19 cellular contexts compared by ENCODE assay signal in the genomic region with DNA sequence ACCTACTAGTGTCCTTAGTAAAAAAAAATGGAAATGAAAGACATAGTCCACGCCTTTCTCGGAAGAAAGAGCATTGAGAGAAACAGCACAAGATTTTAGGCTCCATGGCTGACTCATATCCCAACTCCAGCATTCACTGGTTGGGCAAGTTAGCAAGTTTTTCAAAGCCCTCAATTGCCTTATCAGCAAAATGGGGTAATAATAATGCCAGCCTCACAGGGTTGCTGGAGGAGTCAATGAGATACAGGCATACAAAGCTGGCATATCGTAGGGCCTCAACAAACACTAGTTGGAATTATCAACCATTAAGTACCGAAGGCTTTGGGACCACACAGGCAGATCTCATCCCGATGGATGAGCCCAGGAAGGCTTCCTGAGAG. TPM values are rescaled to one million over a fixed set of nuclear protein-coding genes. Genes with fewer than 3 reads are reported as not detected.
A peak's percentile ranks its signal among the peaks of the same experiment; 100 is the strongest.
DNase-seq lines count a peak whose midpoint lies in the region; ATAC-seq, FAIRE-seq and TF ChIP-seq lines count a peak whose summit lies in the region.
"Had no signal": no experiment of that assay in that cellular context is flagged by ENCODE, and none has a peak within 500 bp of the region (broad histone marks: within the 10 kb centered on the region; RNA-seq: fewer than 3 reads in every experiment).

No MANE protein-coding gene starts in this region.

- no peak overlapping the region for H4K8ac ChIP-seq in IMR-90 (ENCODE audit: low read depth in 2 of 2, low read length in 2 of 2)
- H4K8ac ChIP-seq in H1 (ENCODE audit: extremely low read depth, insufficient read depth, low read length), result no peak overlapping the region

- H3K23me2 ChIP-seq in H1 (ENCODE audit: low read depth, low read length), result peaks cover 16% of the 10 kb centered on the region; the same call in 1 of the 2 replicates

- H2AK5ac ChIP-seq in IMR-90 (ENCODE audit: low read depth, low read length), result peak overlapping the region; percentile 8; the same call in 1 of the 2 replicates
- H2AK5ac ChIP-seq in H1 (ENCODE audit: low read depth, low read length), result peak overlapping the region; percentile 90; the same call in 1 of the 2 replicates

- dilution Hi-C loops in IMR-90 (cut with HindIII; ENCODE audit: low sequenced_read_pairs, unreplicated experiment), result no loop called here

- H3K14ac ChIP-seq in IMR-90 (replicated peaks; ENCODE audit: low read depth, low read length) (no peak overlapping the region), H1 (ENCODE audit: insufficient read length) (no peak overlapping the region)

- H3K4me2 ChIP-seq in A549 (no peak overlapping the region), IMR-90 (ENCODE audit: low read depth, low read length) (no peak overlapping the region), H1 (ENCODE audit: insufficient read depth in 1 of 2, low read depth in 2 of 2, low read length in 2 of 2) (no peak overlapping the region)
- H3K4me2 ChIP-seq: GM23338 had no signal

- peaks cover 47 to 78% of the 10 kb centered on the region in 2 experiments for H3K79me1 ChIP-seq in IMR-90 (ENCODE audit: low read depth in 1 of 2, low read length in 2 of 2)
- no peaks in the 10 kb centered on the region for H3K79me1 ChIP-seq in H1 (ENCODE audit: low read depth, low read length)

- no peaks in the 10 kb centered on the region for H3K36me3 ChIP-seq in IMR-90 (ENCODE audit: control insufficient read depth, insufficient read depth, low read length)
- peaks cover 0 to 5% (median 0%) of the 10 kb centered on the region in 4 experiments; a peak in 1 of 8 replicates for H3K36me3 ChIP-seq in H1 (ENCODE audit: control insufficient read depth in 2 of 4, insufficient read depth in 4 of 4, low read length in 3 of 4)
- no peaks in the 10 kb centered on the region for H3K36me3 ChIP-seq in subcutaneous abdominal adipose tissue (ENCODE audit: control insufficient read depth in 5 of 5, insufficient read depth in 5 of 5, low read length in 5 of 5)
- H3K36me3 ChIP-seq: HAP-1 had no signal

- H3K27ac ChIP-seq in A549, result no peak overlapping the region
- no peak overlapping the region for H3K27ac ChIP-seq in IMR-90 (ENCODE audit: insufficient read depth, low read length)
- no peak overlapping the region for H3K27ac ChIP-seq in H1 (ENCODE audit: low read depth, low read length)
- H3K27ac ChIP-seq in subcutaneous abdominal adipose tissue (ENCODE audit: low read depth, low read length), result peak overlapping the region; percentile 3

- H3K4me1 ChIP-seq in A549 (peaks cover 7% of the 10 kb centered on the region; the same call in 2 of the 3 replicates), IMR-90 (ENCODE audit: control insufficient read depth, insufficient read depth, low read length) (peaks cover 9% of the 10 kb centered on the region), H1 (replicated peaks in 1 of 4; ENCODE audit: control insufficient read depth in 3 of 4, insufficient read depth in 4 of 4, low read length in 3 of 4) (peaks cover 0 to 7% (median 3%) of the 10 kb centered on the region in 4 experiments; a peak in 6 of 7 replicates), subcutaneous abdominal adipose tissue (ENCODE audit: control insufficient read depth in 5 of 5, insufficient read depth in 5 of 5, low read length in 5 of 5) (peaks cover 0 to 69% (median 46%) of the 10 kb centered on the region in 5 donors)
- H3K4me1 ChIP-seq: HAP-1 had no signal

- H2BK12ac ChIP-seq in H1 (ENCODE audit: low read depth, low read length), result no peak overlapping the region

- intact Hi-C loops in IMR-90 (cut with micrococcal nuclease), result no loop called here

- H3K56ac ChIP-seq in IMR-90 (ENCODE audit: extremely low read depth, insufficient read depth, low read length), result no peak overlapping the region
- no peak overlapping the region for H3K56ac ChIP-seq in H1 (replicated peaks; ENCODE audit: insufficient read length, low read depth, low read length)

- H3K9ac ChIP-seq in IMR-90 (ENCODE audit: low read depth, low read length) (no peak overlapping the region), H1 (replicated peaks in 1 of 4; ENCODE audit: extremely low read depth in 1 of 4, low read depth in 3 of 4, low read length in 3 of 4) (no peak overlapping the region), subcutaneous abdominal adipose tissue (ENCODE audit: low read length in 5 of 5) (no peak overlapping the region)

- TF ChIP-seq CTCF in A549 (IDR thresholded peaks at IDR 0.05) (no peak), IMR-90 (conservative IDR thresholded peaks at IDR 0.05; ENCODE audit: low read depth, low read length) (no peak), H1 (IDR thresholded peaks at IDR 0.05; ENCODE audit: control extremely low read depth in 1 of 3, insufficient read depth in 1 of 3, low read depth in 1 of 3, low read length in 3 of 3) (no peak), D721Med (IDR thresholded peaks at IDR 0.05; ENCODE audit: insufficient read depth, missing control alignments) (no peak)

- H3K23ac ChIP-seq in IMR-90 (ENCODE audit: low read depth, low read length) (peak overlapping the region; percentile 8; the same call in 1 of the 2 replicates), H1 (ENCODE audit: insufficient read length) (no peak overlapping the region)

- no peaks in the 10 kb centered on the region for H3K27me3 ChIP-seq in IMR-90 (ENCODE audit: control insufficient read depth, insufficient read depth, low read length)
- peaks cover 14 to 37% (median 31%) of the 10 kb centered on the region in 4 experiments for H3K27me3 ChIP-seq in H1 (replicated peaks in 1 of 4; ENCODE audit: control insufficient read depth in 3 of 4, extremely low read depth in 1 of 4, insufficient read depth in 3 of 4, low read length in 3 of 4)
- peaks cover 0 to 12% (median 2%) of the 10 kb centered on the region in 5 donors for H3K27me3 ChIP-seq in subcutaneous abdominal adipose tissue (ENCODE audit: control insufficient read depth in 5 of 5, insufficient read depth in 4 of 5, low read length in 5 of 5)

- H4K20me1 ChIP-seq in IMR-90 (ENCODE audit: insufficient read depth, low read length), result peaks cover 6% of the 10 kb centered on the region
- peaks cover 2 to 6% of the 10 kb centered on the region in 2 experiments for H4K20me1 ChIP-seq in H1 (replicated peaks in 1 of 2; ENCODE audit: control insufficient read depth in 1 of 2, insufficient read depth in 2 of 2, low read length in 2 of 2)

- H2BK15ac ChIP-seq in IMR-90 (ENCODE audit: low read depth, low read length), result no peak overlapping the region
- no peak overlapping the region for H2BK15ac ChIP-seq in H1 (ENCODE audit: low read length)

- no peak for TF ChIP-seq EP300 in A549 (IDR thresholded peaks at IDR 0.05)
- no peak for TF ChIP-seq EP300 in H1 (IDR thresholded peaks at IDR 0.05; ENCODE audit: borderline replicate concordance in 1 of 2, low read depth in 2 of 2, low read length in 2 of 2)

- CTCF ChIA-PET in A549 (lab: Yijun Ruan, JAX), result interaction anchor here (0.9 kb wide), 1 partner anchor 18 kb away, joined by 5 read pairs; no protein-coding TSS in a partner anchor
- CTCF ChIA-PET in IMR-90 (lab: Yijun Ruan, JAX), result interaction anchor here (1.5 kb wide), 1 partner anchor 14 kb away, joined by 5 read pairs; no protein-coding TSS in a partner anchor
- CTCF ChIA-PET in H1 (lab: Charles Lee; ENCODE audit: partially characterized antibody), result interaction anchor here (0.9 to 2.5 kb wide), 9 partner anchors 8 to 111 kb away, joined by 3 to 14 read pairs (median 5); no protein-coding TSS in a partner anchor

- H3K4me3 ChIP-seq in A549 (no peak overlapping the region), IMR-90 (ENCODE audit: insufficient read depth, low read depth, low read length) (no peak overlapping the region), H1 (ENCODE audit: extremely low read depth in 1 of 4, insufficient read depth in 2 of 4, low read depth in 3 of 4, low read length in 4 of 4) (no peak overlapping the region), subcutaneous abdominal adipose tissue (ENCODE audit: low read depth in 1 of 5, low read length in 5 of 5) (no peak overlapping the region)
- H3K4me3 ChIP-seq: GM12878, GM23338, HAP-1 had no signal

- no peak overlapping the region for H2AFZ ChIP-seq in IMR-90 (replicated peaks; ENCODE audit: low read length, poor library complexity)
- H2AFZ ChIP-seq in H1 (ENCODE audit: low read length), result no peak overlapping the region
- H2AFZ ChIP-seq: GM23338 had no signal

- H3K9me1 ChIP-seq in IMR-90 (ENCODE audit: insufficient read depth, low read length), result peaks cover 15% of the 10 kb centered on the region

- H2BK20ac ChIP-seq in IMR-90 (ENCODE audit: low read depth, low read length) (no peak overlapping the region), H1 (ENCODE audit: low read length) (no peak overlapping the region)

- FAIRE-seq in A549 (lab: Jason Lieb, UNC) (no peak), H1 (lab: Jason Lieb, UNC) (no peak), D721Med (lab: Jason Lieb, UNC) (no peak)
- FAIRE-seq: GM12878, H54 had no signal

- WGBS in A549 (ENCODE audit: missing lambda C conversion rate), result 90% methylated on average over 5 of the region's 5 CpGs
- 100% methylated on average over 1 of the region's 5 CpGs; no CpG with 5 or more reads in 1 of the 2 experiments for WGBS in IMR-90 (ENCODE audit: extremely low coverage in 2 of 2, insufficient read length in 1 of 2), 2 experiments
- WGBS in H1 (ENCODE audit: extremely low coverage in 1 of 2, insufficient coverage in 1 of 2, insufficient read length in 1 of 2, insufficient replicate concordance in 2 of 2, low coverage in 1 of 2, low lambda C conversion rate in 2 of 2, missing lambda C conversion rate in 1 of 2), 2 experiments, result 95% methylated on average over 5 of the region's 5 CpGs; no CpG with 5 or more reads in 1 of the 2 experiments

- H4K91ac ChIP-seq in IMR-90 (ENCODE audit: insufficient read depth, low read depth, low read length), result no peak overlapping the region; the same call in 1 of the 2 replicates
- no peak overlapping the region for H4K91ac ChIP-seq in H1 (replicated peaks; ENCODE audit: insufficient read length, low read length)

- no peak overlapping the region for H3K18ac ChIP-seq in IMR-90 (ENCODE audit: low read depth, low read length)
- H3K18ac ChIP-seq in H1 (ENCODE audit: extremely low read depth, low read length), result no peak overlapping the region

- no peak overlapping the region for H2BK5ac ChIP-seq in IMR-90 (ENCODE audit: low read depth, low read length, poor library complexity, severe bottlenecking)
- no peak overlapping the region for H2BK5ac ChIP-seq in H1 (ENCODE audit: low read depth, low read length)

- H3K9me3 ChIP-seq in A549 (no peaks in the 10 kb centered on the region), IMR-90 (ENCODE audit: control insufficient read depth, insufficient read depth, low read length) (no peaks in the 10 kb centered on the region), H1 (ENCODE audit: insufficient read depth in 2 of 2, low read depth in 1 of 2, low read length in 1 of 2) (no peaks in the 10 kb centered on the region), subcutaneous abdominal adipose tissue (ENCODE audit: control insufficient read depth in 5 of 5, low read length in 5 of 5) (no peaks in the 10 kb centered on the region)
- H3K9me3 ChIP-seq: HAP-1 had no signal

- H2BK120ac ChIP-seq in IMR-90 (ENCODE audit: low read depth, low read length), result no peak overlapping the region
- no peak overlapping the region for H2BK120ac ChIP-seq in H1 (replicated peaks; ENCODE audit: low read depth, low read length)

- POLR2A ChIA-PET in A549 (lab: Yijun Ruan, JAX) (no interaction called here), IMR-90 (lab: Charles Lee; ENCODE audit: unreplicated experiment) (no interaction called here), H1 (lab: Charles Lee; ENCODE audit: partially characterized antibody) (no interaction called here)

- H3K79me2 ChIP-seq in H1 (ENCODE audit: control insufficient read depth in 1 of 2, insufficient read depth in 2 of 2, low read length in 2 of 2), result no peaks in the 10 kb centered on the region

- H2AK9ac ChIP-seq in IMR-90 (replicated peaks; ENCODE audit: low read depth, low read length, poor library complexity), result peak overlapping the region; percentile 47

- DNase-seq in A549 (ENCODE audit: low read depth in 1 of 2, low spot score in 1 of 2) (no peak), IMR-90 (no peak), H1 (ENCODE audit: low read depth in 1 of 2, low spot score in 2 of 2) (no peak), D721Med (ENCODE audit: insufficient read length, low spot score) (no peak)
- no peak for DNase-seq in activated CD4-positive, alpha-beta T cell treated with anti-CD3 and anti-CD28 coated beads, Interleukin-2, amount 50 U/mL, for 1 hour
- DNase-seq: 8988T; Calu3; CD4-positive, alpha-beta memory T cell; COR-L47; DMS153; DMS79; EL; GDM1 had no signal

- BruUV-seq in IMR-90 (replicated peaks; lab: Mats Ljungman, UMichigan), result no TSS peak

- no peak overlapping the region for H3K4ac ChIP-seq in IMR-90 (ENCODE audit: low read depth, low read length)
- H3K4ac ChIP-seq in H1 (replicated peaks; ENCODE audit: insufficient read length, low read depth, low read length), result no peak overlapping the region

- in situ Hi-C loops in IMR-90 (cut with MboI; ENCODE audit: low sequenced_read_pairs), result no loop called here

- TF ChIP-seq POLR2A in A549 (IDR thresholded peaks at IDR 0.05; ENCODE audit: low read length), result no peak
- TF ChIP-seq POLR2A in IMR-90 (IDR thresholded peaks at IDR 0.05; ENCODE audit: low read depth, low read length), result no peak
- no peak for TF ChIP-seq POLR2A in H1 (IDR thresholded peaks at IDR 0.05; ENCODE audit: control extremely low read depth in 1 of 2, low read depth in 2 of 2, low read length in 2 of 2)

- no peak for ATAC-seq in A549
- no peak for ATAC-seq in IMR-90 (ENCODE audit: low read depth)
- ATAC-seq in GM18858 (IDR thresholded peaks at IDR 0.05; ENCODE audit: unreplicated experiment), result no peak
- ATAC-seq: GM12878 had no signal

- H4K5ac ChIP-seq in IMR-90 (ENCODE audit: low read depth, low read length) (no peak overlapping the region), H1 (ENCODE audit: insufficient read length, low read depth, low read length) (no peak overlapping the region)

- TF ChIP-seq RAD21 in A549 (conservative IDR thresholded peaks at IDR 0.05 in 1 of 2, IDR thresholded peaks at IDR 0.05 in 1 of 2) (no peak), IMR-90 (IDR thresholded peaks at IDR 0.05; ENCODE audit: low read length) (no peak), H1 (IDR thresholded peaks at IDR 0.05 in 1 of 2, conservative IDR thresholded peaks at IDR 0.05 in 1 of 2; ENCODE audit: low read depth in 2 of 2, low read length in 2 of 2) (no peak)

RNA-seq across cellular contexts. Expression of a gene that starts 4.0 kb away (rescaled TPM):
- polyA plus RNA-seq in A549 (2011; rRNA removed), result 17.0 and 17.4 TPM in 2 replicates
- 7.7 and 9.1 TPM in 2 replicates for polyA plus RNA-seq in A549 (2012; cell fraction: cytosol; rRNA removed)
- polyA plus RNA-seq in A549 (2012; cell fraction: nucleus; rRNA removed), result 20.5 and 23.0 TPM in 2 replicates
- polyA plus RNA-seq in A549 (2017; fragmentation: RNase III; extraction: RNeasy Plus Mini Kit Qiagen cat#74134 plus additional on column Dnase treatment), result 16.7 to 17.8 TPM (median 16.9 TPM) in 3 replicates
- polyA minus RNA-seq in A549 (2011; rRNA and poly(A)+ RNA removed), result 25.2 and 27.4 TPM in 2 replicates
- total RNA-seq in IMR-90 (2012; rRNA removed), result 16.1 and 18.6 TPM in 2 replicates
- polyA plus RNA-seq in IMR-90 (2012; rRNA removed), result 14.6 and 16.7 TPM in 2 replicates
- 6.6 and 6.9 TPM in 2 replicates for polyA plus RNA-seq in IMR-90 (2012; cell fraction: cytosol; rRNA removed)
- 34.4 and 57.2 TPM in 2 replicates for polyA plus RNA-seq in IMR-90 (2012; cell fraction: nucleus; rRNA removed; ENCODE audit: low replicate concordance)
- 4.8 and 6.9 TPM in 2 replicates for total RNA-seq in H1 (2021; fragmentation: NEBNext Ultra II Directional; extraction: Animal tissue kit (Norgen Biotek cat#: 25700))
- polyA plus RNA-seq in H1 (2011; rRNA removed), result 3.1 and 3.2 TPM in 2 replicates
- 4.0 TPM for polyA plus RNA-seq in H1 (2011; cell fraction: cytosol; rRNA removed)
- polyA plus RNA-seq in H1 (2011; cell fraction: nucleus; rRNA removed), result 6.6 TPM
- 2.8 to 4.9 TPM (median 3.6 TPM) in 4 replicates for polyA plus RNA-seq in H1 (2012, experiment 1 of 2)
- polyA plus RNA-seq in H1 (2012, experiment 2 of 2), result 1.1 TPM
- polyA plus RNA-seq in H1 (2013, experiment 1 of 2), result 3.7 TPM
- 3.2 TPM for polyA plus RNA-seq in H1 (2013, experiment 2 of 2)
- polyA minus RNA-seq in H1 (2011; rRNA and poly(A)+ RNA removed), result 7.8 and 14.4 TPM in 2 replicates
- 3.2 TPM for polyA minus RNA-seq in H1 (2011; cell fraction: cytosol; rRNA and poly(A)+ RNA removed)
- polyA minus RNA-seq in H1 (2011; cell fraction: nucleus; rRNA and poly(A)+ RNA removed), result 10.1 TPM
